In genomic region chr16:3984111-3985060, GRCh38 we compare ENCODE assay signal across 24 cellular contexts.
"Had no signal": no experiment of that assay in that cellular context is flagged by ENCODE, and none has a peak within 500 bp of the region (broad histone marks: within the 10 kb centered on the region; RNA-seq: fewer than 3 reads in every experiment).

No MANE protein-coding gene starts in this region.

- H3K4me1 ChIP-seq: ascending aorta had no signal

- H3K36me3 Mint-ChIP-seq: activated naive CD8-positive, alpha-beta T cell treated with anti-CD3 and anti-CD28 coated beads, Interleukin-2, amount 10 ng/mL, durations not matched to agents 7 days and 5 days had no signal

- H3K9me3 ChIP-seq: ascending aorta, Peyer's patch had no signal

- H3K9me3 Mint-ChIP-seq: activated CD4-positive, alpha-beta T cell treated with anti-CD3 and anti-CD28 coated beads, Interleukin-2, amount 10 ng/mL, durations not matched to agents 24 days and 14 days; activated CD8-positive, alpha-beta T cell treated with anti-CD3 and anti-CD28 coated beads for 36 hours; activated naive CD4-positive, alpha-beta T cell treated with anti-CD3 and anti-CD28 coated beads, Interleukin-2, amount 50 U/mL, for 24 hours; activated naive CD8-positive, alpha-beta T cell treated with anti-CD3 and anti-CD28 coated beads, Interleukin-2, amount 10 ng/mL, durations not matched to agents 7 days and 5 days; activated T-helper 2 cell treated with anti-CD3 and anti-CD28 coated beads, Interferon-gamma antibody, Interleukin-2, Interleukin-4, amounts not matched to agents 10 μg/mL and 5 μg/mL and 100 μg/mL, durations not matched to agents 14 hours and 24 hours and 36 hours had no signal

- H3K27ac ChIP-seq: ascending aorta, Peyer's patch, WERI-Rb-1 had no signal

- H3K4me3 Mint-ChIP-seq: activated CD4-positive, alpha-beta T cell treated with anti-CD3 and anti-CD28 coated beads, Interleukin-2, amount 10 ng/mL, durations not matched to agents 24 days and 14 days; activated CD8-positive, alpha-beta T cell treated with anti-CD3 and anti-CD28 coated beads for 36 hours; activated naive CD4-positive, alpha-beta T cell treated with anti-CD3 and anti-CD28 coated beads, Interleukin-2, amount 50 U/mL, for 24 hours; activated naive CD8-positive, alpha-beta T cell treated with anti-CD3 and anti-CD28 coated beads, Interleukin-2, amount 10 ng/mL, durations not matched to agents 7 days and 5 days had no signal

- H3K27me3 ChIP-seq: ascending aorta, Peyer's patch had no signal

- H3K27ac Mint-ChIP-seq: activated CD4-positive, alpha-beta T cell treated with anti-CD3 and anti-CD28 coated beads, Interleukin-2, amount 10 ng/mL, durations not matched to agents 24 days and 14 days; activated CD8-positive, alpha-beta T cell treated with anti-CD3 and anti-CD28 coated beads for 36 hours; activated naive CD4-positive, alpha-beta T cell treated with anti-CD3 and anti-CD28 coated beads, Interleukin-2, amount 50 U/mL, for 24 hours; activated naive CD8-positive, alpha-beta T cell treated with anti-CD3 and anti-CD28 coated beads, Interleukin-2, amount 10 ng/mL, durations not matched to agents 7 days and 5 days; activated T-helper 2 cell treated with anti-CD3 and anti-CD28 coated beads, Interferon-gamma antibody, Interleukin-2, Interleukin-4, amounts not matched to agents 10 μg/mL and 5 μg/mL and 100 μg/mL, durations not matched to agents 14 hours and 24 hours and 36 hours had no signal

- H3K4me3 ChIP-seq: ascending aorta, Peyer's patch had no signal

- DNase-seq: activated CD4-positive, alpha-beta T cell treated with anti-CD3 and anti-CD28 coated beads, Interleukin-2, amount 10 ng/mL, durations not matched to agents 24 days and 14 days; activated CD4-positive, alpha-beta T cell treated with anti-CD3 and anti-CD28 coated beads, Interleukin-2, amount 50 U/mL, for 4 hours; activated CD4-positive, CD25-positive, alpha-beta regulatory T cell; activated CD8-positive, alpha-beta T cell treated with anti-CD3 and anti-CD28 coated beads for 36 hours; activated gamma-delta T cell; activated naive CD4-positive, alpha-beta T cell treated with Interleukin-2 at 50 U/mL for 16 hours; activated naive CD8-positive, alpha-beta T cell treated with anti-CD3 and anti-CD28 coated beads, Interleukin-2, amount 10 ng/mL, durations not matched to agents 7 days and 5 days; activated T-cell treated with anti-CD3 and anti-CD28 coated beads, Interleukin-2, amount 50 U/mL, for 1 hour; amygdala; Karpas-422; NCI-H1105; NCI-H1417 treated with DMSO at 0.1 percent for 48 hours; NCI-H187 treated with DMSO at 0.1 percent for 48 hours; NCI-H2081; NCI-H345; NCI-H524 treated with DMSO at 0.1 percent for 48 hours; Peyer's patch; Right ventricle myocardium superior; RPMI8226; T1000; WERI-Rb-1 had no signal

- H3K27me3 Mint-ChIP-seq: activated CD4-positive, alpha-beta T cell treated with anti-CD3 and anti-CD28 coated beads, Interleukin-2, amount 10 ng/mL, durations not matched to agents 24 days and 14 days; activated CD8-positive, alpha-beta T cell treated with anti-CD3 and anti-CD28 coated beads for 36 hours; activated naive CD4-positive, alpha-beta T cell treated with anti-CD3 and anti-CD28 coated beads, Interleukin-2, amount 50 U/mL, for 24 hours had no signal
